8 cellular contexts compared by ENCODE assay signal in genomic region chr1:181035210-181035609, GRCh38. TPM values are rescaled to one million over a fixed set of nuclear protein-coding genes. Genes with fewer than 3 reads are reported as not detected.
DNase-seq lines count a peak whose midpoint lies in the region; ATAC-seq and TF ChIP-seq lines count a peak whose summit lies in the region.
"Not testable (repeated sequence)": the region's sequence is repeated elsewhere in the genome, so short reads cannot be mapped to it uniquely, and the experiment has no call there.

No MANE protein-coding gene starts in this region.

- H3K4me2 ChIP-seq in BLaER1 (peak overlapping the region; percentile 84), DOHH2 (ENCODE audit: low read length) (peak overlapping the region; percentile 81), Loucy (ENCODE audit: low read depth, low read length, poor library complexity, severe bottlenecking) (peak overlapping the region; percentile 88)

- not testable (repeated sequence) for H3K9me3 Mint-ChIP-seq in activated CD4-positive, alpha-beta T cell treated with anti-CD3 and anti-CD28 coated beads for 36 hours (ENCODE audit: low read depth); activated T-cell treated with anti-CD3 and anti-CD28 coated beads, Interleukin-2, amount 50 U/mL, for 4 hours; activated naive CD8-positive, alpha-beta T cell treated with anti-CD3 and anti-CD28 coated beads for 36 hours; immature natural killer cell

- H2AFZ ChIP-seq in Loucy (ENCODE audit: low read length), result not testable (repeated sequence)

- not testable (repeated sequence) for H3K9ac ChIP-seq in BLaER1
- H3K9ac ChIP-seq in Loucy (ENCODE audit: low read depth, low read length, poor library complexity, severe bottlenecking), result peak overlapping the region; percentile 15

- peaks cover 25% of the 10 kb centered on the region for H3K79me2 ChIP-seq in DOHH2 (ENCODE audit: control insufficient read depth, low read length)
- H3K79me2 ChIP-seq in Loucy (ENCODE audit: insufficient read depth, low read length), result peaks cover 28% of the 10 kb centered on the region

- not testable (repeated sequence) for H3K9me3 ChIP-seq in BLaER1; DOHH2 (ENCODE audit: control insufficient read depth, insufficient read depth, low read length); Loucy (ENCODE audit: insufficient read depth, low read depth, low read length); neutrophil

- peak overlapping the region; percentile 81 for H3K4me3 Mint-ChIP-seq in activated CD4-positive, alpha-beta T cell treated with anti-CD3 and anti-CD28 coated beads for 36 hours
- H3K4me3 Mint-ChIP-seq in activated T-cell treated with anti-CD3 and anti-CD28 coated beads, Interleukin-2, amount 50 U/mL, for 4 hours, result peak overlapping the region; percentile 93
- H3K4me3 Mint-ChIP-seq in activated naive CD8-positive, alpha-beta T cell treated with anti-CD3 and anti-CD28 coated beads for 36 hours, result peak overlapping the region; percentile 32
- peak overlapping the region; percentile 47 to 96 (median 93) for H3K4me3 Mint-ChIP-seq in immature natural killer cell

- TF ChIP-seq CTCF in DOHH2 (IDR thresholded peaks at IDR 0.05; ENCODE audit: low read depth, low read length, poor library complexity, severe bottlenecking); Loucy (conservative IDR thresholded peaks at IDR 0.05; ENCODE audit: low read length); neutrophil (IDR thresholded peaks at IDR 0.05): not testable (repeated sequence)

- not testable (repeated sequence) for H3K27ac Mint-ChIP-seq in activated CD4-positive, alpha-beta T cell treated with anti-CD3 and anti-CD28 coated beads for 36 hours; activated naive CD8-positive, alpha-beta T cell treated with anti-CD3 and anti-CD28 coated beads for 36 hours
- H3K27ac Mint-ChIP-seq in immature natural killer cell, result peak overlapping the region; percentile 77 to 100 (median 85)

- H3K4me3 ChIP-seq in BLaER1; neutrophil (ENCODE audit: low read depth in 1 of 2, low read length in 1 of 2): not testable (repeated sequence)
- peak overlapping the region; percentile 78; the same call in 1 of the 2 replicates for H3K4me3 ChIP-seq in DOHH2 (ENCODE audit: low read length)
- H3K4me3 ChIP-seq in Loucy (ENCODE audit: low read length, poor library complexity, severe bottlenecking), result peak overlapping the region; percentile 55

- not testable (repeated sequence) for H3F3A ChIP-seq in DOHH2 (ENCODE audit: control insufficient read depth, insufficient read depth); Loucy (ENCODE audit: low read depth)

- peaks cover 18% of the 10 kb centered on the region for H3K36me3 ChIP-seq in BLaER1
- not testable (repeated sequence) for H3K36me3 ChIP-seq in DOHH2 (ENCODE audit: control insufficient read depth, low read length); Loucy (ENCODE audit: insufficient read depth, low read length); neutrophil

- not testable (repeated sequence) for H3K27me3 ChIP-seq in BLaER1; DOHH2 (ENCODE audit: control insufficient read depth, low read length); Loucy (ENCODE audit: insufficient read depth, low read length, poor library complexity, severe bottlenecking); neutrophil

- intact Hi-C loops in activated CD4-positive, alpha-beta T cell treated with anti-CD3 and anti-CD28 coated beads for 36 hours (cut with DNase I, micrococcal nuclease), result not testable (repeated sequence)

- ATAC-seq in activated CD4-positive, alpha-beta T cell treated with anti-CD3 and anti-CD28 coated beads for 36 hours; activated T-cell treated with anti-CD3 and anti-CD28 coated beads, Interleukin-2, amount 50 U/mL, for 4 hours: not testable (repeated sequence)

- H3K4me1 ChIP-seq in BLaER1 (peaks cover 40% of the 10 kb centered on the region), DOHH2 (ENCODE audit: control insufficient read depth, low read length) (peaks cover 33% of the 10 kb centered on the region), Loucy (ENCODE audit: insufficient read depth, low read length, poor library complexity, severe bottlenecking) (peaks cover 52% of the 10 kb centered on the region), neutrophil (ENCODE audit: control insufficient read depth in 1 of 2, insufficient read depth in 1 of 2, low read depth in 1 of 2, low read length in 1 of 2) (peaks cover 51 to 55% of the 10 kb centered on the region in 2 experiments)

- H3K27ac ChIP-seq in BLaER1; DOHH2 (ENCODE audit: low read depth, low read length): not testable (repeated sequence)
- H3K27ac ChIP-seq in neutrophil, result peak overlapping the region; percentile 69

- not testable (repeated sequence) for DNase-seq in activated CD4-positive, alpha-beta T cell treated with anti-CD3 and anti-CD28 coated beads for 36 hours; activated T-cell treated with anti-CD3 and anti-CD28 coated beads, Interleukin-2, amount 50 U/mL, for 4 hours; activated naive CD8-positive, alpha-beta T cell treated with anti-CD3 and anti-CD28 coated beads for 36 hours; immature natural killer cell

- peaks cover 64% of the 10 kb centered on the region for H3K4me1 Mint-ChIP-seq in activated CD4-positive, alpha-beta T cell treated with anti-CD3 and anti-CD28 coated beads for 36 hours
- H3K4me1 Mint-ChIP-seq in activated T-cell treated with anti-CD3 and anti-CD28 coated beads, Interleukin-2, amount 50 U/mL, for 4 hours (ENCODE audit: low read depth), result peaks cover 68% of the 10 kb centered on the region
- peaks cover 52% of the 10 kb centered on the region for H3K4me1 Mint-ChIP-seq in activated naive CD8-positive, alpha-beta T cell treated with anti-CD3 and anti-CD28 coated beads for 36 hours
- H3K4me1 Mint-ChIP-seq in immature natural killer cell, result peaks cover 66 to 78% of the 10 kb centered on the region in 2 donors

- CTCF ChIA-PET in activated CD4-positive, alpha-beta T cell treated with anti-CD3 and anti-CD28 coated beads for 36 hours (lab: Charles Lee), result interaction anchor here (0.6 to 12.7 kb wide), 7 partner anchors 11 to 131 kb away, joined by 3 to 155 read pairs (median 3); partner anchors contain the start of gene STX6

- peaks cover 25% of the 10 kb centered on the region for H3K36me3 Mint-ChIP-seq in activated CD4-positive, alpha-beta T cell treated with anti-CD3 and anti-CD28 coated beads for 36 hours (ENCODE audit: low read depth)
- peaks cover 10% of the 10 kb centered on the region for H3K36me3 Mint-ChIP-seq in activated T-cell treated with anti-CD3 and anti-CD28 coated beads, Interleukin-2, amount 50 U/mL, for 4 hours (ENCODE audit: insufficient read depth)
- H3K36me3 Mint-ChIP-seq in activated naive CD8-positive, alpha-beta T cell treated with anti-CD3 and anti-CD28 coated beads for 36 hours, result peaks cover 16% of the 10 kb centered on the region
- H3K36me3 Mint-ChIP-seq in immature natural killer cell, result not testable (repeated sequence)

- not testable (repeated sequence) for H3K9me2 ChIP-seq in DOHH2 (replicated peaks; ENCODE audit: control insufficient read depth, low read length); Loucy (replicated peaks; ENCODE audit: low read depth, low read length)

- H4K20me1 ChIP-seq in BLaER1; DOHH2 (ENCODE audit: control insufficient read depth, insufficient read depth, low read depth, low read length); Loucy (ENCODE audit: insufficient read depth, low read length, poor library complexity, severe bottlenecking): not testable (repeated sequence)

- not testable (repeated sequence) for H3K27me3 Mint-ChIP-seq in activated CD4-positive, alpha-beta T cell treated with anti-CD3 and anti-CD28 coated beads for 36 hours; activated T-cell treated with anti-CD3 and anti-CD28 coated beads, Interleukin-2, amount 50 U/mL, for 4 hours (ENCODE audit: low read depth); activated naive CD8-positive, alpha-beta T cell treated with anti-CD3 and anti-CD28 coated beads for 36 hours; immature natural killer cell (ENCODE audit: low read depth in 3 of 3)

- POLR2A ChIA-PET in activated CD4-positive, alpha-beta T cell treated with anti-CD3 and anti-CD28 coated beads for 36 hours (lab: Charles Lee), result interaction anchor here (1.1 kb wide), 1 partner anchor 13 kb away, joined by 4 read pairs; the partner anchor contains the start of gene STX6

RNA-seq across cellular contexts. Expression of gene MR1, which starts 1.4 kb away (rescaled TPM):
- 10 to 100 TPM; 21.5 to 25.3 TPM for total RNA-seq in activated CD4-positive, alpha-beta T cell treated with anti-CD3 and anti-CD28 coated beads for 36 hours
- 10 to 100 TPM in 1 of 3 donors, 1 to 10 TPM in 2; 6.5 to 10.7 (median 8.3) TPM for total RNA-seq in activated T-cell treated with anti-CD3 and anti-CD28 coated beads, Interleukin-2, amount 50 U/mL, for 4 hours
- 10 to 100 TPM; 14.5 to 15.5 TPM for total RNA-seq in activated naive CD8-positive, alpha-beta T cell treated with anti-CD3 and anti-CD28 coated beads for 36 hours
- polyA plus RNA-seq in immature natural killer cell, result 10 to 100 TPM; 45.0 to 62.7 (median 54.1) TPM

RNA-seq across cellular contexts. Expression of gene STX6, which starts 12.5 kb away (rescaled TPM):
- total RNA-seq in activated CD4-positive, alpha-beta T cell treated with anti-CD3 and anti-CD28 coated beads for 36 hours, result 10 to 100 TPM; 18.1 to 20.4 TPM
- 10 to 100 TPM; 26.9 to 27.6 (median 27.0) TPM for total RNA-seq in activated T-cell treated with anti-CD3 and anti-CD28 coated beads, Interleukin-2, amount 50 U/mL, for 4 hours
- total RNA-seq in activated naive CD8-positive, alpha-beta T cell treated with anti-CD3 and anti-CD28 coated beads for 36 hours, result 10 to 100 TPM; 22.0 to 22.1 TPM
- 10 to 100 TPM in 1 of 3 donors, 1 to 10 TPM in 2; 6.0 to 14.4 (median 7.9) TPM for polyA plus RNA-seq in immature natural killer cell

RNA-seq across cellular contexts. Expression of gene IER5, which starts 53.3 kb away (rescaled TPM):
- total RNA-seq in activated CD4-positive, alpha-beta T cell treated with anti-CD3 and anti-CD28 coated beads for 36 hours, result 10 to 100 TPM; 16.3 to 24.3 TPM
- total RNA-seq in activated T-cell treated with anti-CD3 and anti-CD28 coated beads, Interleukin-2, amount 50 U/mL, for 4 hours, result 10 to 100 TPM; 43.6 to 58.9 (median 54.9) TPM
- total RNA-seq in activated naive CD8-positive, alpha-beta T cell treated with anti-CD3 and anti-CD28 coated beads for 36 hours, result 10 to 100 TPM; 29.7 to 30.3 TPM
- 10 to 100 TPM; 11.6 to 22.7 (median 14.4) TPM for polyA plus RNA-seq in immature natural killer cell

Comparison
In these comparisons a context has a peak if more than half of its experiments do, and no peak if none do; other contexts are left out.
1. H3K4me3 Mint-ChIP-seq: peak in every context shown above with its lines; median percentile 93 in activated T-cell treated with anti-CD3 and anti-CD28 coated beads, Interleukin-2, amount 50 U/mL, for 4 hours; 93 in immature natural killer cell; 81 in activated CD4-positive, alpha-beta T cell treated with anti-CD3 and anti-CD28 coated beads for 36 hours; 32 in activated naive CD8-positive, alpha-beta T cell treated with anti-CD3 and anti-CD28 coated beads for 36 hours.